11 cellular contexts compared by ENCODE assay signal in genomic region chr10:92695679-92696605, GRCh38. TPM values are rescaled to one million over a fixed set of nuclear protein-coding genes. Genes with fewer than 3 reads are reported as not detected.
DNase-seq lines count a peak whose midpoint lies in the region; TF ChIP-seq lines count a peak whose summit lies in the region.
"Had no signal": no experiment of that assay in that cellular context is flagged by ENCODE, and none has a peak within 500 bp of the region (broad histone marks: within the 10 kb centered on the region; RNA-seq: fewer than 3 reads in every experiment).

No MANE protein-coding gene starts in this region.

- DNase-seq in Calu3 = no peak
- peak; percentile 53 for DNase-seq in glutamatergic neuron
- no peak for DNase-seq in trophoblast cell
- no peak for DNase-seq in suprapubic skin (ENCODE audit: low spot score in 2 of 2)
- DNase-seq in occipital lobe (lab: John Stamatoyannopoulos, UW) = no peak
- DNase-seq in prostate gland (ENCODE audit: low spot score) = no peak
- no peak for DNase-seq in erythroblast (lab: John Stamatoyannopoulos, UW)
- DNase-seq: NCI-H187 had no signal

- no CpG with 5 or more reads among the region's 61 CpGs for WGBS in trophoblast cell (ENCODE audit: extremely low coverage, insufficient coverage, insufficient read length)
- 22% methylated on average over 42 of the region's 61 CpGs for WGBS in suprapubic skin
- 44% methylated on average over 49 of the region's 61 CpGs for WGBS in prostate gland

- H3K9me3 ChIP-seq in trophoblast cell (ENCODE audit: insufficient read depth, low read depth, low read length) = peaks cover 3% of the 10 kb centered on the region
- no peaks in the 10 kb centered on the region for H3K9me3 ChIP-seq in suprapubic skin
- H3K9me3 ChIP-seq in prostate gland = no peaks in the 10 kb centered on the region

- intact Hi-C loops in Calu3 (cut with micrococcal nuclease; ENCODE audit: unreplicated experiment) (loop anchor here (2.0 kb wide), 2 partner anchors 127 to 179 kb away; no protein-coding TSS in a partner anchor), prostate gland (cut with DNase I) (loop anchor here (5.0 to 10.0 kb wide), 2 partner anchors 61 to 149 kb away; partner anchors contain the start of gene EXOC6)

- no peak overlapping the region for H2AK5ac ChIP-seq in trophoblast cell (ENCODE audit: low read length)

- H3K27ac Mint-ChIP-seq in Calu3 (ENCODE audit: unreplicated experiment) = peak overlapping the region; percentile 80
- H3K27ac Mint-ChIP-seq in glutamatergic neuron (ENCODE audit: unreplicated experiment) = no peak overlapping the region

- H3K4me2 ChIP-seq in trophoblast cell (ENCODE audit: low read length) = peak overlapping the region; percentile 50

- H3K27me3 ChIP-seq in trophoblast cell (ENCODE audit: insufficient read depth, low read length) (peaks cover 52% of the 10 kb centered on the region), suprapubic skin (peaks cover 86% of the 10 kb centered on the region), prostate gland (replicated peaks; ENCODE audit: insufficient read depth) (no peaks in the 10 kb centered on the region)

- H2AFZ ChIP-seq in trophoblast cell (ENCODE audit: insufficient read depth, low read length, poor library complexity) = no peak overlapping the region

- no peak overlapping the region for H2BK120ac ChIP-seq in trophoblast cell (ENCODE audit: insufficient read depth, low read length, poor library complexity)

- TF ChIP-seq EP300 in suprapubic skin (IDR thresholded peaks at IDR 0.05) = no peak

- H3K4me1 Mint-ChIP-seq in Calu3 (ENCODE audit: low read depth, unreplicated experiment) (peaks cover 29% of the 10 kb centered on the region), glutamatergic neuron (ENCODE audit: low read depth, unreplicated experiment) (peaks cover 5% of the 10 kb centered on the region)

- peaks cover 7 to 16% of the 10 kb centered on the region in 2 experiments for H3K4me1 ChIP-seq in trophoblast cell (ENCODE audit: control insufficient read depth in 1 of 2, insufficient read depth in 2 of 2, low read length in 2 of 2)
- H3K4me1 ChIP-seq in suprapubic skin = peaks cover 15% of the 10 kb centered on the region
- H3K4me1 ChIP-seq in prostate gland (replicated peaks) = no peaks in the 10 kb centered on the region

- H3K4me3 Mint-ChIP-seq in Calu3 (ENCODE audit: low read depth, unreplicated experiment) (peak overlapping the region; percentile 58), glutamatergic neuron (ENCODE audit: unreplicated experiment) (peak overlapping the region; percentile 57)

- CTCF ChIA-PET in Calu3 (lab: Charles Lee) = no interaction called here

- H3K79me1 ChIP-seq in trophoblast cell (ENCODE audit: low read length) = no peaks in the 10 kb centered on the region

- H3K9me3 Mint-ChIP-seq in Calu3 (ENCODE audit: low read depth, unreplicated experiment) (no peaks in the 10 kb centered on the region), glutamatergic neuron (ENCODE audit: unreplicated experiment) (peaks cover 5% of the 10 kb centered on the region)

- H3K23ac ChIP-seq in trophoblast cell (ENCODE audit: low read length) = no peak overlapping the region

- H3K9ac ChIP-seq in trophoblast cell (ENCODE audit: low read length) = no peak overlapping the region

- peak overlapping the region; percentile 16 for H3K14ac ChIP-seq in trophoblast cell (ENCODE audit: low read length)

- TF ChIP-seq CTCF in Calu3 (IDR thresholded peaks at IDR 0.05; ENCODE audit: unreplicated experiment) (no peak), WI38 (IDR thresholded peaks at IDR 0.05; ENCODE audit: low read depth, low read length) (no peak), glutamatergic neuron (IDR thresholded peaks at IDR 0.05; ENCODE audit: partially characterized antibody, unreplicated experiment) (no peak), suprapubic skin (IDR thresholded peaks at IDR 0.05) (no peak), prostate gland (IDR thresholded peaks at IDR 0.05) (no peak)

- H3K18ac ChIP-seq in trophoblast cell (ENCODE audit: low read length) = no peak overlapping the region

- H4K8ac ChIP-seq in trophoblast cell (ENCODE audit: low read depth, low read length) = no peak overlapping the region

- no peak overlapping the region for H3K4ac ChIP-seq in trophoblast cell (ENCODE audit: low read depth, low read length)

- H3K36me3 ChIP-seq in trophoblast cell (ENCODE audit: control insufficient read depth in 1 of 2, insufficient read depth in 2 of 2, low read length in 2 of 2) (no peaks in the 10 kb centered on the region), suprapubic skin (no peaks in the 10 kb centered on the region), prostate gland (no peaks in the 10 kb centered on the region)

- H2BK12ac ChIP-seq in trophoblast cell (ENCODE audit: low read length) = no peak overlapping the region

- no TSS peak for BruUV-seq in Calu3 (replicated peaks; lab: Mats Ljungman, UMichigan)

- H3K4me3 ChIP-seq in WI38 (ENCODE audit: low read depth, low read length) = peak overlapping the region; percentile 51
- H3K4me3 ChIP-seq in trophoblast cell (ENCODE audit: low read depth, low read length) = no peak overlapping the region
- H3K4me3 ChIP-seq in suprapubic skin = no peak overlapping the region
- H3K4me3 ChIP-seq in prostate gland = no peak overlapping the region
- H3K4me3 ChIP-seq: SK-N-MC had no signal

- H3K27ac ChIP-seq in trophoblast cell (ENCODE audit: low read depth, low read length) = no peak overlapping the region
- no peak overlapping the region for H3K27ac ChIP-seq in suprapubic skin
- no peak overlapping the region for H3K27ac ChIP-seq in prostate gland
- H3K27ac ChIP-seq: SK-N-MC had no signal

- H3K36me3 Mint-ChIP-seq in Calu3 (ENCODE audit: insufficient read depth, unreplicated experiment) (peaks cover 70% of the 10 kb centered on the region), glutamatergic neuron (ENCODE audit: unreplicated experiment) (no peaks in the 10 kb centered on the region)

- no peak overlapping the region for H4K91ac ChIP-seq in trophoblast cell (ENCODE audit: low read depth, low read length)

- no peak overlapping the region for H2BK5ac ChIP-seq in trophoblast cell (ENCODE audit: low read depth, low read length, poor library complexity)

- H4K12ac ChIP-seq in trophoblast cell (ENCODE audit: low read depth, low read length) = peak overlapping the region; percentile 71

- no peaks in the 10 kb centered on the region for H3K79me2 ChIP-seq in trophoblast cell (ENCODE audit: control insufficient read depth, insufficient read depth, low read length, poor library complexity)

- TF ChIP-seq POLR2A in suprapubic skin (IDR thresholded peaks at IDR 0.05) (no peak), prostate gland (IDR thresholded peaks at IDR 0.05) (no peak), erythroblast (IDR thresholded peaks at IDR 0.05; ENCODE audit: low read length) (no peak)

- H3K27me3 Mint-ChIP-seq in Calu3 (ENCODE audit: unreplicated experiment) (no peaks in the 10 kb centered on the region), glutamatergic neuron (ENCODE audit: unreplicated experiment) (peaks cover 27% of the 10 kb centered on the region)

RNA-seq across cellular contexts. Expression of gene HHEX, which starts 6.2 kb away (rescaled TPM):
- total RNA-seq in Calu3 (2022) (91.5 and 97.7 TPM in 2 replicates), glutamatergic neuron (ENCODE audit: unreplicated experiment) (not detected), suprapubic skin (1 to 10 TPM; 1.3 to 5.6 (median 3.6) TPM), occipital lobe (1.6 TPM), prostate gland (1 to 10 TPM; 3.0 to 6.6 TPM)
- polyA plus RNA-seq in trophoblast cell (2013) = not detected in 2 replicates
- polyA plus RNA-seq: neural cell had no signal

Comparison
In these comparisons a context has a peak if more than half of its experiments do, and no peak if none do; other contexts are left out.
1. RNA of gene HHEX, which starts 6.2 kb away (total RNA-seq): 91.5 to 97.7 TPM in Calu3; 3.0 to 6.6 TPM in prostate gland, 1.3 to 5.6 TPM in suprapubic skin, 1.6 TPM in occipital lobe (single experiment) and not detected in glutamatergic neuron (single experiment); every median in the first group is over 10 times any median in the second.